In genomic region chr7:1426474-1426873, GRCh38 we compare ENCODE assay signal across 37 cellular contexts.
"Had no signal": no experiment of that assay in that cellular context is flagged by ENCODE, and none has a peak within 500 bp of the region (broad histone marks: within the 10 kb centered on the region; RNA-seq: fewer than 3 reads in every experiment).

No MANE protein-coding gene starts in this region.

- ATAC-seq: activated CD8-positive, alpha-beta memory T cell treated with anti-CD3 and anti-CD28 coated beads, Interleukin-2, amount 10 ng/mL, durations not matched to agents 7 days and 5 days; activated CD8-positive, alpha-beta T cell treated with anti-CD3 and anti-CD28 coated beads, Interleukin-2, amount 10 ng/mL, durations not matched to agents 7 days and 5 days; activated naive CD8-positive, alpha-beta T cell treated with anti-CD3 and anti-CD28 coated beads, Interleukin-2, amount 50 U/mL, for 24 hours; body of pancreas had no signal

- H3K27ac Mint-ChIP-seq: activated B cell treated with CpG ODN at 0.5 μM for 24 hours; activated CD4-positive, alpha-beta memory T cell treated with anti-CD3 and anti-CD28 coated beads, Interleukin-2, amount 10 ng/mL, durations not matched to agents 7 days and 5 days; activated CD4-positive, alpha-beta T cell treated with anti-CD3 and anti-CD28 coated beads, Interleukin-2, amount 10 ng/mL, durations not matched to agents 7 days and 5 days; activated CD8-positive, alpha-beta memory T cell treated with anti-CD3 and anti-CD28 coated beads, Interleukin-2, amount 10 ng/mL, durations not matched to agents 7 days and 5 days; activated CD8-positive, alpha-beta T cell treated with anti-CD3 and anti-CD28 coated beads, Interleukin-2, amount 10 ng/mL, durations not matched to agents 7 days and 5 days; activated naive CD4-positive, alpha-beta T cell treated with anti-CD3 and anti-CD28 coated beads, Interleukin-2, amount 10 ng/mL, durations not matched to agents 7 days and 5 days; activated naive CD4-positive, alpha-beta T cell treated with anti-CD3 and anti-CD28 coated beads, Interleukin-2, amount 50 U/mL, for 24 hours; activated naive CD8-positive, alpha-beta T cell; activated naive CD8-positive, alpha-beta T cell treated with anti-CD3 and anti-CD28 coated beads, Interleukin-2, amount 10 ng/mL, durations not matched to agents 7 days and 5 days; activated naive CD8-positive, alpha-beta T cell treated with anti-CD3 and anti-CD28 coated beads, Interleukin-2, amount 50 U/mL, for 24 hours; activated T-cell treated with anti-CD3 and anti-CD28 coated beads, Interleukin-2, amount 50 U/mL, for 24 hours; activated T-helper 2 cell treated with anti-CD3 and anti-CD28 coated beads, Interferon-gamma antibody, Interleukin-2, Interleukin-4, amounts not matched to agents 10 μg/mL and 5 μg/mL and 100 μg/mL, durations not matched to agents 14 hours and 24 hours and 36 hours; T-helper 1 cell treated with Interleukin-12 subunit alpha and Interleukin-12 subunit beta and Interleukin-4 antibody, amounts not matched to agents 30 μg/mL and 1 μg/mL, for 36 hours; T-helper 2 cell treated with Interferon-gamma antibody and Interleukin-4, amounts not matched to agents 5 μg/mL and 100 μg/mL, for 36 hours had no signal

- H3K36me3 ChIP-seq: ascending aorta, brain microvascular endothelial cell, breast epithelium had no signal

- H3K4me3 Mint-ChIP-seq: activated B cell treated with CpG ODN at 0.5 μM for 24 hours; activated CD4-positive, alpha-beta memory T cell treated with anti-CD3 and anti-CD28 coated beads, Interleukin-2, amount 10 ng/mL, durations not matched to agents 7 days and 5 days; activated CD4-positive, alpha-beta T cell treated with anti-CD3 and anti-CD28 coated beads, Interleukin-2, amount 10 ng/mL, durations not matched to agents 7 days and 5 days; activated CD8-positive, alpha-beta memory T cell treated with anti-CD3 and anti-CD28 coated beads, Interleukin-2, amount 10 ng/mL, durations not matched to agents 7 days and 5 days; activated CD8-positive, alpha-beta T cell treated with anti-CD3 and anti-CD28 coated beads, Interleukin-2, amount 10 ng/mL, durations not matched to agents 7 days and 5 days; activated naive CD4-positive, alpha-beta T cell treated with anti-CD3 and anti-CD28 coated beads, Interleukin-2, amount 10 ng/mL, durations not matched to agents 7 days and 5 days; activated naive CD4-positive, alpha-beta T cell treated with anti-CD3 and anti-CD28 coated beads, Interleukin-2, amount 50 U/mL, for 24 hours; activated naive CD8-positive, alpha-beta T cell; activated naive CD8-positive, alpha-beta T cell treated with anti-CD3 and anti-CD28 coated beads, Interleukin-2, amount 10 ng/mL, durations not matched to agents 7 days and 5 days; activated naive CD8-positive, alpha-beta T cell treated with anti-CD3 and anti-CD28 coated beads, Interleukin-2, amount 50 U/mL, for 24 hours; activated T-cell treated with anti-CD3 and anti-CD28 coated beads, Interleukin-2, amount 50 U/mL, for 24 hours; T-helper 1 cell treated with Interleukin-12 subunit alpha and Interleukin-12 subunit beta and Interleukin-4 antibody, amounts not matched to agents 30 μg/mL and 1 μg/mL, for 36 hours; T-helper 2 cell treated with Interferon-gamma antibody and Interleukin-4, amounts not matched to agents 5 μg/mL and 100 μg/mL, for 36 hours had no signal

- H3K4me1 Mint-ChIP-seq: activated B cell treated with CpG ODN at 0.5 μM for 24 hours; activated CD4-positive, alpha-beta memory T cell treated with anti-CD3 and anti-CD28 coated beads, Interleukin-2, amount 10 ng/mL, durations not matched to agents 7 days and 5 days; activated CD4-positive, alpha-beta T cell treated with anti-CD3 and anti-CD28 coated beads, Interleukin-2, amount 10 ng/mL, durations not matched to agents 7 days and 5 days; activated naive CD4-positive, alpha-beta T cell treated with anti-CD3 and anti-CD28 coated beads, Interleukin-2, amount 10 ng/mL, durations not matched to agents 7 days and 5 days; activated naive CD4-positive, alpha-beta T cell treated with anti-CD3 and anti-CD28 coated beads, Interleukin-2, amount 50 U/mL, for 24 hours; activated naive CD8-positive, alpha-beta T cell treated with anti-CD3 and anti-CD28 coated beads, Interleukin-2, amount 10 ng/mL, durations not matched to agents 7 days and 5 days had no signal

- FAIRE-seq: TTC549 had no signal

- DNase-seq: activated B cell treated with CpG ODN at 0.5 μM for 24 hours; activated CD4-positive, alpha-beta memory T cell treated with anti-CD3 and anti-CD28 coated beads, Interleukin-2, amount 10 ng/mL, durations not matched to agents 7 days and 5 days; activated CD4-positive, alpha-beta T cell treated with anti-CD3 and anti-CD28 coated beads for 4 hours; activated CD4-positive, alpha-beta T cell treated with anti-CD3 and anti-CD28 coated beads, Interleukin-2, amount 10 ng/mL, durations not matched to agents 7 days and 5 days; activated CD4-positive, alpha-beta T cell treated with anti-CD3 and anti-CD28 coated beads, Interleukin-2, amount 50 U/mL, for 48 hours; activated CD4-positive, CD25-positive, alpha-beta regulatory T cell treated with anti-CD3 and anti-CD28 coated beads, Interleukin-2, amount 50 U/mL, for 72 hours; activated CD8-positive, alpha-beta memory T cell treated with anti-CD3 and anti-CD28 coated beads for 24 hours; activated CD8-positive, alpha-beta memory T cell treated with anti-CD3 and anti-CD28 coated beads, Interleukin-2, amount 10 ng/mL, durations not matched to agents 7 days and 5 days; activated CD8-positive, alpha-beta memory T cell treated with anti-CD3 and anti-CD28 coated beads, Interleukin-2, amount 50 U/mL, for 48 hours; activated CD8-positive, alpha-beta T cell treated with anti-CD3 and anti-CD28 coated beads, Interleukin-2, amount 10 ng/mL, durations not matched to agents 7 days and 5 days; activated effector memory CD4-positive, alpha-beta T cell treated with Interleukin-2 at 50 U/mL for 16 hours; activated gamma-delta T cell; activated naive CD4-positive, alpha-beta T cell treated with anti-CD3 and anti-CD28 coated beads, Interleukin-2, amount 10 ng/mL, durations not matched to agents 7 days and 5 days; activated naive CD4-positive, alpha-beta T cell treated with Interleukin-2 at 50 U/mL for 16 hours; activated naive CD8-positive, alpha-beta T cell treated with anti-CD3 and anti-CD28 coated beads, Interleukin-2, amount 10 ng/mL, durations not matched to agents 7 days and 5 days; activated naive CD8-positive, alpha-beta T cell treated with anti-CD3 and anti-CD28 coated beads, Interleukin-2, amount 50 U/mL, for 24 hours; activated T-cell treated with anti-CD3 and anti-CD28 coated beads, Interleukin-2, amount 50 U/mL, for 24 hours; activated T-cell treated with anti-CD3 and anti-CD28 coated beads, Interleukin-2, amount 50 U/mL, for 48 hours; amygdala; anterior cingulate cortex; body of pancreas; brain microvascular endothelial cell; central memory CD4-positive, alpha-beta T cell; cerebellar nuclear complex; SW 1271; T-helper 1 cell; T-helper 2 cell; T-helper 9 cell had no signal

- H3K4me1 ChIP-seq: ascending aorta had no signal

- H3K9me3 ChIP-seq: ascending aorta, body of pancreas, breast epithelium had no signal

- H3K36me3 Mint-ChIP-seq: activated CD8-positive, alpha-beta memory T cell treated with anti-CD3 and anti-CD28 coated beads, Interleukin-2, amount 10 ng/mL, durations not matched to agents 7 days and 5 days; activated naive CD4-positive, alpha-beta T cell treated with anti-CD3 and anti-CD28 coated beads, Interleukin-2, amount 10 ng/mL, durations not matched to agents 7 days and 5 days; activated naive CD8-positive, alpha-beta T cell; activated naive CD8-positive, alpha-beta T cell treated with anti-CD3 and anti-CD28 coated beads, Interleukin-2, amount 10 ng/mL, durations not matched to agents 7 days and 5 days had no signal

- H3K4me3 ChIP-seq: ascending aorta, body of pancreas, breast epithelium had no signal

- H3K9me3 Mint-ChIP-seq: activated CD4-positive, alpha-beta memory T cell treated with anti-CD3 and anti-CD28 coated beads, Interleukin-2, amount 10 ng/mL, durations not matched to agents 7 days and 5 days; activated CD4-positive, alpha-beta T cell treated with anti-CD3 and anti-CD28 coated beads, Interleukin-2, amount 10 ng/mL, durations not matched to agents 7 days and 5 days; activated naive CD4-positive, alpha-beta T cell treated with anti-CD3 and anti-CD28 coated beads, Interleukin-2, amount 10 ng/mL, durations not matched to agents 7 days and 5 days; activated naive CD4-positive, alpha-beta T cell treated with anti-CD3 and anti-CD28 coated beads, Interleukin-2, amount 50 U/mL, for 24 hours; activated naive CD8-positive, alpha-beta T cell treated with anti-CD3 and anti-CD28 coated beads, Interleukin-2, amount 10 ng/mL, durations not matched to agents 7 days and 5 days; activated naive CD8-positive, alpha-beta T cell treated with anti-CD3 and anti-CD28 coated beads, Interleukin-2, amount 50 U/mL, for 24 hours; activated T-cell treated with anti-CD3 and anti-CD28 coated beads, Interleukin-2, amount 50 U/mL, for 24 hours; activated T-helper 2 cell treated with anti-CD3 and anti-CD28 coated beads, Interferon-gamma antibody, Interleukin-2, Interleukin-4, amounts not matched to agents 10 μg/mL and 5 μg/mL and 100 μg/mL, durations not matched to agents 14 hours and 24 hours and 36 hours; T-helper 1 cell treated with Interleukin-12 subunit alpha and Interleukin-12 subunit beta and Interleukin-4 antibody, amounts not matched to agents 30 μg/mL and 1 μg/mL, for 36 hours; T-helper 2 cell treated with Interferon-gamma antibody and Interleukin-4, amounts not matched to agents 5 μg/mL and 100 μg/mL, for 36 hours had no signal

- H3K27ac ChIP-seq: ascending aorta, body of pancreas, brain microvascular endothelial cell, breast epithelium, VCaP had no signal
